Comparison of ENCODE assay signal across 10 cellular contexts in genomic region chr17:8359769-8360168, GRCh38. TPM values are rescaled to one million over a fixed set of nuclear protein-coding genes. Genes with fewer than 3 reads are reported as not detected.
DNase-seq lines count a peak whose midpoint lies in the region; ATAC-seq, FAIRE-seq and TF ChIP-seq lines count a peak whose summit lies in the region.
"Had no signal": no experiment of that assay in that cellular context is flagged by ENCODE, and none has a peak within 500 bp of the region (broad histone marks: within the 10 kb centered on the region; RNA-seq: fewer than 3 reads in every experiment).

No MANE protein-coding gene starts in this region.

- intact Hi-C loops in left colon (cut with DNase I, micrococcal nuclease) = no loop called here

- H3K9me3 ChIP-seq in mesenchymal stem cell (ENCODE audit: control insufficient read depth, low read length) = no peaks in the 10 kb centered on the region
- H3K9me3 ChIP-seq in small intestine (ENCODE audit: control insufficient read depth, low read depth) = no peaks in the 10 kb centered on the region

- H3K18ac ChIP-seq in mesenchymal stem cell (ENCODE audit: low read depth in 1 of 2, low read length in 2 of 2) = peak overlapping the region in 1 of 2 experiments; percentile 97

- no peak overlapping the region for H3K23ac ChIP-seq in mesenchymal stem cell (ENCODE audit: low read length in 2 of 2)

- H3K27me3 ChIP-seq in mesenchymal stem cell (ENCODE audit: control insufficient read depth in 1 of 2, insufficient read depth in 1 of 2, low read length in 2 of 2) (no peaks in the 10 kb centered on the region), small intestine (ENCODE audit: control insufficient read depth in 2 of 2, insufficient read depth in 2 of 2, low read length in 2 of 2) (no peaks in the 10 kb centered on the region)

- H4K91ac ChIP-seq in mesenchymal stem cell (ENCODE audit: low read length) = peak overlapping the region; percentile 81

- peaks cover 48% of the 10 kb centered on the region for H3K4me1 Mint-ChIP-seq in endothelial cell (ENCODE audit: unreplicated experiment)
- H3K4me1 Mint-ChIP-seq in activated T-cell treated with anti-CD3 and anti-CD28 coated beads, Interleukin-2, amount 50 U/mL, for 4 hours (ENCODE audit: low read depth) = peaks cover 10% of the 10 kb centered on the region
- H3K4me1 Mint-ChIP-seq: IgD-negative memory B cell had no signal

- no peak for TF ChIP-seq CTCF in AG10803 (conservative IDR thresholded peaks at IDR 0.05; ENCODE audit: low read length)
- no peak for TF ChIP-seq CTCF in endothelial cell (IDR thresholded peaks at IDR 0.05; ENCODE audit: unreplicated experiment)

- no peaks in the 10 kb centered on the region for H3K9me3 Mint-ChIP-seq in endothelial cell (ENCODE audit: unreplicated experiment)
- H3K9me3 Mint-ChIP-seq in activated T-cell treated with anti-CD3 and anti-CD28 coated beads, Interleukin-2, amount 50 U/mL, for 4 hours = no peaks in the 10 kb centered on the region
- H3K9me3 Mint-ChIP-seq: IgD-negative memory B cell had no signal

- H2AK5ac ChIP-seq in mesenchymal stem cell (ENCODE audit: low read length, severe bottlenecking) = peak overlapping the region; percentile 80

- H3K4me3 Mint-ChIP-seq in endothelial cell (ENCODE audit: unreplicated experiment) = peak overlapping the region; percentile 81
- no peak overlapping the region for H3K4me3 Mint-ChIP-seq in activated T-cell treated with anti-CD3 and anti-CD28 coated beads, Interleukin-2, amount 50 U/mL, for 4 hours
- H3K4me3 Mint-ChIP-seq: IgD-negative memory B cell had no signal

- 34% methylated on average over 2 of the region's 5 CpGs for WGBS in mesenchymal stem cell
- 71 to 89% (median 83%) methylated on average over 5 of the region's 5 CpGs for WGBS in small intestine, 3 donors

- H3K9ac ChIP-seq in mesenchymal stem cell (ENCODE audit: low read length) = peak overlapping the region; percentile 30

- no peak overlapping the region for H3K4me2 ChIP-seq in mesenchymal stem cell (ENCODE audit: low read length, poor library complexity, severe bottlenecking)

- H3K27ac ChIP-seq in mesenchymal stem cell (ENCODE audit: low read length, poor library complexity, severe bottlenecking) (peak overlapping the region; percentile 34), small intestine (ENCODE audit: low read depth in 1 of 2, low read length in 1 of 2) (peak overlapping the region in 1 of 2 donors; percentile 62)

- H3K4ac ChIP-seq in mesenchymal stem cell (ENCODE audit: low read depth in 1 of 2, low read length in 2 of 2) = peak overlapping the region in 1 of 2 experiments; percentile 35

- H3K36me3 ChIP-seq in mesenchymal stem cell (ENCODE audit: control insufficient read depth in 1 of 2, insufficient read depth in 2 of 2, low read depth in 1 of 2, low read length in 2 of 2) (peaks cover 3 to 4% of the 10 kb centered on the region in 2 experiments), small intestine (ENCODE audit: control insufficient read depth in 2 of 2, insufficient read depth in 2 of 2, low read length in 2 of 2) (peaks cover 0 to 3% of the 10 kb centered on the region in 2 donors)

- no peak overlapping the region for H4K8ac ChIP-seq in mesenchymal stem cell (ENCODE audit: low read length)

- H2BK120ac ChIP-seq in mesenchymal stem cell (ENCODE audit: low read depth, low read length) = no peak overlapping the region

- ATAC-seq in left colon = no peak
- ATAC-seq in activated T-cell treated with anti-CD3 and anti-CD28 coated beads, Interleukin-2, amount 50 U/mL, for 4 hours = no peak

- H2BK15ac ChIP-seq in mesenchymal stem cell (ENCODE audit: low read depth, poor library complexity, severe bottlenecking) = no peak overlapping the region

- peaks cover 1% of the 10 kb centered on the region for H3K27me3 Mint-ChIP-seq in endothelial cell (ENCODE audit: unreplicated experiment)
- no peaks in the 10 kb centered on the region for H3K27me3 Mint-ChIP-seq in activated T-cell treated with anti-CD3 and anti-CD28 coated beads, Interleukin-2, amount 50 U/mL, for 4 hours (ENCODE audit: low read depth)
- H3K27me3 Mint-ChIP-seq: IgD-negative memory B cell had no signal

- peak overlapping the region; percentile 100 for H3K27ac Mint-ChIP-seq in endothelial cell (ENCODE audit: unreplicated experiment)
- H3K27ac Mint-ChIP-seq: IgD-negative memory B cell had no signal

- H3K4me3 ChIP-seq in AG10803 (ENCODE audit: low read length) (no peak overlapping the region), mesenchymal stem cell (ENCODE audit: insufficient read depth in 1 of 2, low read depth in 1 of 2, low read length in 2 of 2) (no peak overlapping the region), small intestine (ENCODE audit: low read depth in 1 of 2, low read length in 2 of 2) (no peak overlapping the region)

- H2BK12ac ChIP-seq in mesenchymal stem cell (ENCODE audit: low read length in 2 of 2) = peak overlapping the region; percentile 51 to 86

- H2AFZ ChIP-seq in mesenchymal stem cell (ENCODE audit: low read depth, low read length) = no peak overlapping the region

- DNase-seq in AG10803 (ENCODE audit: low read depth) = peak; percentile 84
- peak; percentile 90 for DNase-seq in NCI-H2171 treated with DMSO at 0.1 percent for 48 hours (lab: John Stamatoyannopoulos, UW)
- peak; percentile 31 for DNase-seq in endothelial cell (ENCODE audit: low spot score)
- DNase-seq in mesenchymal stem cell = peak; percentile 88
- DNase-seq in left colon = no peak
- no peak for DNase-seq in small intestine
- no peak for DNase-seq in activated T-cell treated with anti-CD3 and anti-CD28 coated beads, Interleukin-2, amount 50 U/mL, for 4 hours
- DNase-seq in GDM1 (lab: John Stamatoyannopoulos, UW) = no peak
- DNase-seq: activated CD4-positive, alpha-beta T cell treated with anti-CD3 and anti-CD28 coated beads, Interleukin-2, amount 50 U/mL, for 48 hours had no signal

- H3K36me3 Mint-ChIP-seq in endothelial cell (ENCODE audit: low read depth, unreplicated experiment) = no peaks in the 10 kb centered on the region
- no peaks in the 10 kb centered on the region for H3K36me3 Mint-ChIP-seq in activated T-cell treated with anti-CD3 and anti-CD28 coated beads, Interleukin-2, amount 50 U/mL, for 4 hours (ENCODE audit: insufficient read depth)

- H3K4me1 ChIP-seq in mesenchymal stem cell (ENCODE audit: control insufficient read depth, insufficient read depth, low read depth, low read length) = peaks cover 10% of the 10 kb centered on the region
- H3K4me1 ChIP-seq in small intestine (ENCODE audit: control insufficient read depth in 2 of 2, insufficient read depth in 1 of 2, low read depth in 1 of 2, low read length in 1 of 2) = no peaks in the 10 kb centered on the region

- H3K14ac ChIP-seq in mesenchymal stem cell (ENCODE audit: low read length in 2 of 2) = no peak overlapping the region

- H3K79me1 ChIP-seq in mesenchymal stem cell (replicated peaks; ENCODE audit: low read length, poor library complexity, severe bottlenecking) = peaks cover 5% of the 10 kb centered on the region

- H2BK5ac ChIP-seq in mesenchymal stem cell (ENCODE audit: low read depth, low read length, poor library complexity, severe bottlenecking) = peak overlapping the region; percentile 10

- no peak for FAIRE-seq in small intestine (lab: Jason Lieb, UNC)

RNA-seq across cellular contexts. Expression of gene ODF4, which starts 20.1 kb away (rescaled TPM):
- total RNA-seq in endothelial cell (ENCODE audit: unreplicated experiment) (not detected), left colon (not detected)
- polyA plus RNA-seq in mesenchymal stem cell (2013, experiment 1 of 2) = not detected
- polyA plus RNA-seq in mesenchymal stem cell (2013, experiment 2 of 2) = not detected
- polyA plus RNA-seq in small intestine = not detected
- total RNA-seq in activated T-cell treated with anti-CD3 and anti-CD28 coated beads, Interleukin-2, amount 50 U/mL, for 4 hours = not detected
- polyA plus RNA-seq: IgD-negative memory B cell had no signal

RNA-seq across cellular contexts. Expression of gene RPL26, which starts 23.2 kb away (rescaled TPM):
- total RNA-seq in endothelial cell (ENCODE audit: unreplicated experiment) (1,901 TPM), left colon (1,000 to 10,000 TPM; 1,187 to 1,236 TPM)
- 6,000 TPM for polyA plus RNA-seq in mesenchymal stem cell (2013, experiment 1 of 2)
- 5,819 TPM for polyA plus RNA-seq in mesenchymal stem cell (2013, experiment 2 of 2)
- 1,000 to 10,000 TPM; 2,296 to 5,457 (median 4,090) TPM for polyA plus RNA-seq in small intestine
- total RNA-seq in activated T-cell treated with anti-CD3 and anti-CD28 coated beads, Interleukin-2, amount 50 U/mL, for 4 hours = 1,000 to 10,000 TPM; 2,326 to 2,535 (median 2,364) TPM

RNA-seq across cellular contexts. Expression of gene RNF222, which starts 37.9 kb away (rescaled TPM):
- total RNA-seq in endothelial cell (ENCODE audit: unreplicated experiment) = not detected
- polyA plus RNA-seq in mesenchymal stem cell (2013, experiment 1 of 2) = not detected
- not detected for polyA plus RNA-seq in mesenchymal stem cell (2013, experiment 2 of 2)
- not detected for total RNA-seq in left colon
- polyA plus RNA-seq in small intestine = not detected
- total RNA-seq in activated T-cell treated with anti-CD3 and anti-CD28 coated beads, Interleukin-2, amount 50 U/mL, for 4 hours = under 1 TPM in 2 of 3 donors, not detected in 1; 0.11 to 0.13 TPM

RNA-seq across cellular contexts. Expression of gene ARHGEF15, which starts 49.7 kb away (rescaled TPM):
- total RNA-seq in endothelial cell (ENCODE audit: unreplicated experiment) = 113 TPM
- polyA plus RNA-seq in mesenchymal stem cell (2013, experiment 1 of 2) = not detected
- polyA plus RNA-seq in mesenchymal stem cell (2013, experiment 2 of 2) = not detected
- total RNA-seq in left colon = 1 to 10 TPM; 1.7 to 2.6 TPM
- 10 to 100 TPM in 1 of 3 donors, 1 to 10 TPM in 1, under 1 TPM in 1; 0.22 to 13.6 (median 1.4) TPM for polyA plus RNA-seq in small intestine
- not detected for total RNA-seq in activated T-cell treated with anti-CD3 and anti-CD28 coated beads, Interleukin-2, amount 50 U/mL, for 4 hours
- polyA plus RNA-seq: IgD-negative memory B cell had no signal

Comparison
In these comparisons a context has a peak if more than half of its experiments do, and no peak if none do; other contexts are left out.
1. DNase-seq: peak in AG10803 (single experiment), NCI-H2171 treated with DMSO at 0.1 percent for 48 hours (single experiment), endothelial cell (single experiment) and mesenchymal stem cell (single experiment); none in left colon (0 of 2), small intestine (single experiment), activated T-cell treated with anti-CD3 and anti-CD28 coated beads, Interleukin-2, amount 50 U/mL, for 4 hours (single experiment) and GDM1 (single experiment).